In genomic region chr6:144845181-144845580, GRCh38 we compare ENCODE assay signal across 12 cellular contexts.
"Had no signal": no experiment of that assay in that cellular context is flagged by ENCODE, and none has a peak within 500 bp of the region (broad histone marks: within the 10 kb centered on the region; RNA-seq: fewer than 3 reads in every experiment).

No MANE protein-coding gene starts in this region.

- H3K27me3 Mint-ChIP-seq: activated CD8-positive, alpha-beta T cell treated with anti-CD3 and anti-CD28 coated beads for 36 hours; stimulated activated naive CD8-positive, alpha-beta T cell treated with anti-CD3 and anti-CD28 coated beads, Interleukin-15, amount 100 ng/mL, for 72 hours had no signal

- H3K4me2 ChIP-seq: hepatocyte had no signal

- ATAC-seq: activated CD8-positive, alpha-beta T cell treated with anti-CD3 and anti-CD28 coated beads for 36 hours; stimulated activated naive CD8-positive, alpha-beta T cell treated with anti-CD3 and anti-CD28 coated beads, Interleukin-15, amount 100 ng/mL, for 72 hours had no signal

- H3K4me1 Mint-ChIP-seq: stimulated activated naive CD8-positive, alpha-beta T cell treated with anti-CD3 and anti-CD28 coated beads, Interleukin-15, amount 100 ng/mL, for 72 hours had no signal

- H3K4me3 ChIP-seq: hepatocyte, ovary had no signal

- H3K79me2 ChIP-seq: hepatocyte had no signal

- H2AFZ ChIP-seq: hepatocyte had no signal

- H3K9me3 ChIP-seq: ovary had no signal

- H3K27ac Mint-ChIP-seq: activated CD8-positive, alpha-beta T cell treated with anti-CD3 and anti-CD28 coated beads for 36 hours; endodermal cell; stimulated activated naive CD8-positive, alpha-beta T cell treated with anti-CD3 and anti-CD28 coated beads, Interleukin-15, amount 100 ng/mL, for 72 hours; T-helper 1 cell treated with Interleukin-12 subunit alpha and Interleukin-12 subunit beta and Interleukin-4 antibody, amounts not matched to agents 30 μg/mL and 1 μg/mL, for 36 hours had no signal

- H3K27ac ChIP-seq: hepatocyte, ovary had no signal

- H3K9me3 Mint-ChIP-seq: activated CD8-positive, alpha-beta T cell treated with anti-CD3 and anti-CD28 coated beads for 36 hours; endodermal cell; T-helper 1 cell treated with Interleukin-12 subunit alpha and Interleukin-12 subunit beta and Interleukin-4 antibody, amounts not matched to agents 30 μg/mL and 1 μg/mL, for 36 hours had no signal

- H3K36me3 ChIP-seq: ovary had no signal

- DNase-seq: activated CD4-positive, alpha-beta T cell treated with anti-CD3 and anti-CD28 coated beads for 4 hours; activated CD8-positive, alpha-beta memory T cell treated with anti-CD3 and anti-CD28 coated beads, Interleukin-2, amount 50 U/mL, for 4 hours; activated CD8-positive, alpha-beta T cell treated with anti-CD3 and anti-CD28 coated beads for 36 hours; endodermal cell; kidney glomerular epithelial cell; mesendoderm; ovary; stimulated activated CD4-positive, alpha-beta T cell treated with anti-CD3 and anti-CD28 coated beads, Interleukin-4, amount 100 ng/mL, for 4 hours; stimulated activated naive CD8-positive, alpha-beta T cell treated with anti-CD3 and anti-CD28 coated beads, Interleukin-15, amount 100 ng/mL, for 72 hours had no signal

- H3K4me3 Mint-ChIP-seq: activated CD8-positive, alpha-beta T cell treated with anti-CD3 and anti-CD28 coated beads for 36 hours; endodermal cell; neural crest cell; stimulated activated naive CD8-positive, alpha-beta T cell treated with anti-CD3 and anti-CD28 coated beads, Interleukin-15, amount 100 ng/mL, for 72 hours; T-helper 1 cell treated with Interleukin-12 subunit alpha and Interleukin-12 subunit beta and Interleukin-4 antibody, amounts not matched to agents 30 μg/mL and 1 μg/mL, for 36 hours had no signal

- H3K27me3 ChIP-seq: hepatocyte, ovary had no signal
